In the genomic region with DNA sequence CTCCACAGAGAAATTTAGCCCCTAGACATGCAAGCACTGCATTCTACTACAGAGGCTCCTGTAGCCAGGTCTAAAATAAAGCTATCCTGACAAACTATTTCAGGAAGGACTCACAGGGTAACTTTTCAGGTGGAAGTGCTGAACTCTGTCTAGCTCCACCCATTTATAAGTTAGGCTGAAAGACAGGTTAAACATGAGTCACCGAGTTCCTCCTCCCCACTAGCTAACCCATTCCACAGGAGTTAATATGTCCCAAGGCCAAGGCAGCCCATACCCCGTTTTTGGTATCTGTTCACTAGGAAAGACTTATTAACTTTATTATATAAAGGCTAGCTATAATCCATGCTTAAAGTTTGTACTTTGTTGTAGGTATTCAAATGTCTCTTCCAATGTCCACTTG, we compare ENCODE assay signal across 1 cellular context.
A peak's percentile ranks its signal among the peaks of the same experiment; 100 is the strongest.
TF ChIP-seq lines count a peak whose summit lies in the region.

No MANE protein-coding gene starts in this region.

TF ChIP-seq in K562, 482 proteins besides CTCF, POLR2A, EP300 and RAD21 (continued from another document):
- TF ChIP-seq, protein P1, sequence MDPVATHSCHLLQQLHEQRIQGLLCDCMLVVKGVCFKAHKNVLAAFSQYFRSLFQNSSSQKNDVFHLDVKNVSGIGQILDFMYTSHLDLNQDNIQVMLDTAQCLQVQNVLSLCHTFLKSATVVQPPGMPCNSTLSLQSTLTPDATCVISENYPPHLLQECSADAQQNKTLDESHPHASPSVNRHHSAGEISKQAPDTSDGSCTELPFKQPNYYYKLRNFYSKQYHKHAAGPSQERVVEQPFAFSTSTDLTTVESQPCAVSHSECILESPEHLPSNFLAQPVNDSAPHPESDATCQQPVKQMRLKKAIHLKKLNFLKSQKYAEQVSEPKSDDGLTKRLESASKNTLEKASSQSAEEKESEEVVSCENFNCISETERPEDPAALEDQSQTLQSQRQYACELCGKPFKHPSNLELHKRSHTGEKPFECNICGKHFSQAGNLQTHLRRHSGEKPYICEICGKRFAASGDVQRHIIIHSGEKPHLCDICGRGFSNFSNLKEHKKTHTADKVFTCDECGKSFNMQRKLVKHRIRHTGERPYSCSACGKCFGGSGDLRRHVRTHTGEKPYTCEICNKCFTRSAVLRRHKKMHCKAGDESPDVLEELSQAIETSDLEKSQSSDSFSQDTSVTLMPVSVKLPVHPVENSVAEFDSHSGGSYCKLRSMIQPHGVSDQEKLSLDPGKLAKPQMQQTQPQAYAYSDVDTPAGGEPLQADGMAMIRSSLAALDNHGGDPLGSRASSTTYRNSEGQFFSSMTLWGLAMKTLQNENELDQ (CRISPR knock-in tag; IDR thresholded peaks at IDR 0.05; ENCODE audit: borderline replicate concordance) = no peak
- peak; percentile 53; the same call in 1 of the 2 replicates for TF ChIP-seq JUND (IDR thresholded peaks at IDR 0.05; ENCODE audit: borderline replicate concordance, low read depth, low read length)
- TF ChIP-seq JUND (tag; IDR thresholded peaks at IDR 0.05; ENCODE audit: borderline replicate concordance, low read depth, low read length) = no peak
TF ChIP-seq in K562: peak in this region for 3.
